9 cellular contexts compared by ENCODE assay signal in genomic region chr18:12306752-12307151, GRCh38. TPM values are rescaled to one million over a fixed set of nuclear protein-coding genes. Genes with fewer than 3 reads are reported as not detected.
DNase-seq lines count a peak whose midpoint lies in the region; ATAC-seq and TF ChIP-seq lines count a peak whose summit lies in the region.
"Had no signal": no experiment of that assay in that cellular context is flagged by ENCODE, and none has a peak within 500 bp of the region (broad histone marks: within the 10 kb centered on the region; RNA-seq: fewer than 3 reads in every experiment).

No MANE protein-coding gene starts in this region.

- H3K4me3 Mint-ChIP-seq in Caco-2 (ENCODE audit: unreplicated experiment) (peak overlapping the region; percentile 80), progenitor cell of endocrine pancreas (ENCODE audit: low read depth) (peak overlapping the region; percentile 63)

- CTCF ChIA-PET in Caco-2 (lab: Charles Lee) = interaction anchor here (0.9 kb wide), 1 partner anchor 18 kb away, joined by 12 read pairs; no protein-coding TSS in a partner anchor

- H3K4me1 ChIP-seq in Caco-2 = peaks cover 27% of the 10 kb centered on the region
- H3K4me1 ChIP-seq in foreskin keratinocyte = peaks cover 1% of the 10 kb centered on the region

- no peaks in the 10 kb centered on the region for H3K27me3 ChIP-seq in Caco-2 (replicated peaks; ENCODE audit: control insufficient read depth, insufficient read depth, low read length)
- H3K27me3 ChIP-seq in foreskin keratinocyte = no peaks in the 10 kb centered on the region

- peaks cover 10% of the 10 kb centered on the region for H3K9me3 ChIP-seq in Caco-2

- H3K4me3 ChIP-seq in Caco-2 (ENCODE audit: low read depth, low read length) = no peak overlapping the region
- peak overlapping the region; percentile 90 for H3K4me3 ChIP-seq in WI38 (ENCODE audit: low read depth, low read length)
- H3K4me3 ChIP-seq in fibroblast of mammary gland (ENCODE audit: control insufficient read depth, low read depth, low read length) = peak overlapping the region; percentile 71

- POLR2A ChIA-PET in Caco-2 (lab: Charles Lee) = interaction anchor here (0.6 kb wide), 1 partner anchor 7 kb away, joined by 3 read pairs; no protein-coding TSS in a partner anchor

- intact Hi-C loops in Caco-2 (cut with micrococcal nuclease; ENCODE audit: unreplicated experiment) = no loop called here

- ATAC-seq in GM18505 (IDR thresholded peaks at IDR 0.05; ENCODE audit: unreplicated experiment) = no peak
- no peak for ATAC-seq in HG02840 (IDR thresholded peaks at IDR 0.05; ENCODE audit: low FRiP score, unreplicated experiment)
- no peak for ATAC-seq in foreskin keratinocyte

- TSS peak; percentile 79 for BruUV-seq in Caco-2 (replicated peaks; lab: Mats Ljungman, UMichigan)

- DNase-seq in Caco-2 (no peak), fibroblast of mammary gland (ENCODE audit: low read depth) (no peak), progenitor cell of endocrine pancreas (ENCODE audit: low spot score, unreplicated experiment) (no peak), foreskin keratinocyte (no peak), NCI-H345 treated with DMSO at 0.1 percent for 48 hours (lab: John Stamatoyannopoulos, UW; ENCODE audit: unreplicated experiment) (no peak)
- DNase-seq: NCI-H1436 had no signal

- H3K27ac ChIP-seq in foreskin keratinocyte = no peak overlapping the region

- H3K4me1 Mint-ChIP-seq in Caco-2 (ENCODE audit: low read depth, unreplicated experiment) = peaks cover 12% of the 10 kb centered on the region
- H3K4me1 Mint-ChIP-seq in progenitor cell of endocrine pancreas (ENCODE audit: low read depth) = peaks cover 11% of the 10 kb centered on the region

- no peaks in the 10 kb centered on the region for H3K9me3 Mint-ChIP-seq in Caco-2 (ENCODE audit: unreplicated experiment)
- H3K9me3 Mint-ChIP-seq in progenitor cell of endocrine pancreas (ENCODE audit: low read depth) = peaks cover 1% of the 10 kb centered on the region

- H3K36me3 Mint-ChIP-seq in Caco-2 (ENCODE audit: insufficient read depth, unreplicated experiment) = peaks cover 35% of the 10 kb centered on the region
- peaks cover 3% of the 10 kb centered on the region for H3K36me3 Mint-ChIP-seq in progenitor cell of endocrine pancreas (ENCODE audit: insufficient read depth)

- no peaks in the 10 kb centered on the region for H3K27me3 Mint-ChIP-seq in Caco-2 (ENCODE audit: insufficient read depth, unreplicated experiment)
- H3K27me3 Mint-ChIP-seq in progenitor cell of endocrine pancreas = peaks cover 56% of the 10 kb centered on the region

- peak overlapping the region; percentile 24 for H3K27ac Mint-ChIP-seq in Caco-2 (ENCODE audit: unreplicated experiment)
- no peak overlapping the region for H3K27ac Mint-ChIP-seq in progenitor cell of endocrine pancreas

- no peak for TF ChIP-seq POLR2A in GM18505 (IDR thresholded peaks at IDR 0.05; ENCODE audit: borderline replicate concordance, extremely low read depth, insufficient read depth, insufficient read length)

- TF ChIP-seq CTCF in Caco-2 (IDR thresholded peaks at IDR 0.05; ENCODE audit: insufficient read depth in 1 of 2, low read depth in 1 of 2, low read length in 1 of 2, severe bottlenecking in 1 of 2, unreplicated experiment in 1 of 2) (no peak), WI38 (IDR thresholded peaks at IDR 0.05; ENCODE audit: low read depth, low read length) (no peak), fibroblast of mammary gland (conservative IDR thresholded peaks at IDR 0.05; ENCODE audit: control insufficient read depth, insufficient read depth, low read depth, low read length) (no peak), progenitor cell of endocrine pancreas (IDR thresholded peaks at IDR 0.05; ENCODE audit: unreplicated experiment) (no peak), foreskin keratinocyte (conservative IDR thresholded peaks at IDR 0.05) (no peak)

- peaks cover 2% of the 10 kb centered on the region; the same call in 1 of the 2 replicates for H3K36me3 ChIP-seq in Caco-2 (ENCODE audit: control insufficient read depth, insufficient read depth, low read length)

RNA-seq across cellular contexts. Expression of gene TUBB6, which starts 1.3 kb away (rescaled TPM):
- total RNA-seq in Caco-2 (2022) = 138 and 149 TPM in 2 replicates
- 7.2 and 10.7 TPM in 2 replicates for total RNA-seq in progenitor cell of endocrine pancreas
- 772 and 774 TPM in 2 replicates for total RNA-seq in foreskin keratinocyte
- polyA plus RNA-seq in foreskin keratinocyte = 680 and 693 TPM in 2 replicates

RNA-seq across cellular contexts. Expression of gene CIDEA, which starts 52.6 kb away (rescaled TPM):
- total RNA-seq in Caco-2 (2022) (not detected in 2 replicates), progenitor cell of endocrine pancreas (not detected in 2 replicates), foreskin keratinocyte (12.3 and 12.5 TPM in 2 replicates)
- 18.5 and 21.2 TPM in 2 replicates for polyA plus RNA-seq in foreskin keratinocyte

Comparison
In these comparisons a context has a peak if more than half of its experiments do, and no peak if none do; other contexts are left out.
1. RNA of gene TUBB6, which starts 1.3 kb away (total RNA-seq): 772 to 774 TPM in foreskin keratinocyte and 138 to 149 TPM in Caco-2; 7.2 to 10.7 TPM in progenitor cell of endocrine pancreas; every median in the first group is over 10 times any median in the second.
2. RNA of gene CIDEA, which starts 52.6 kb away (total RNA-seq): 12.3 to 12.5 TPM in foreskin keratinocyte; not detected in Caco-2 and not detected in progenitor cell of endocrine pancreas; every median in the first group is over 10 times any median in the second.